Comparison of ENCODE assay signal across 9 cellular contexts in genomic region chr16:75244225-75244792, GRCh38. TPM values are rescaled to one million over a fixed set of nuclear protein-coding genes. Genes with fewer than 3 reads are reported as not detected.
DNase-seq lines count a peak whose midpoint lies in the region; ATAC-seq and TF ChIP-seq lines count a peak whose summit lies in the region.
"Had no signal": no experiment of that assay in that cellular context is flagged by ENCODE, and none has a peak within 500 bp of the region (broad histone marks: within the 10 kb centered on the region; RNA-seq: fewer than 3 reads in every experiment).

No MANE protein-coding gene starts in this region.

- TF ChIP-seq RAD21 in HCT116 (IDR thresholded peaks at IDR 0.05; ENCODE audit: low read depth): no peak

- H3K27me3 Mint-ChIP-seq in activated T-helper 17 cell treated with anti-CD3 and anti-CD28 coated beads, Interleukin-2, amount 50 U/mL, for 72 hours: no peaks in the 10 kb centered on the region
- peaks cover 89 to 98% of the 10 kb centered on the region in 2 donors for H3K27me3 Mint-ChIP-seq in stimulated activated naive B cell treated with anti-CD40 and anti-IgM and Interleukin-4, amounts not matched to agents 10 μg/mL and 1 μg/mL and 100 μg/mL, for 72 hours

- H3K4me2 ChIP-seq in HCT116 (ENCODE audit: low read length): peak overlapping the region; percentile 64

- CTCF ChIA-PET in HCT116 (lab: Charles Lee): interaction anchor here (0.7 to 1.9 kb wide), 3 partner anchors 10 to 148 kb away, joined by 3 to 12 read pairs (median 3); no protein-coding TSS in a partner anchor

- no peaks in the 10 kb centered on the region for H3K9me2 ChIP-seq in HCT116 (ENCODE audit: insufficient read depth)

- no TSS peak for BruUV-seq in HCT116 (replicated peaks; lab: Mats Ljungman, UMichigan)

- TF ChIP-seq CTCF in HCT116 (IDR thresholded peaks at IDR 0.05 in 2 of 3, conservative IDR thresholded peaks at IDR 0.05 in 1 of 3; ENCODE audit: borderline replicate concordance in 1 of 3, insufficient read depth in 1 of 3, low read depth in 2 of 3, low read length in 2 of 3): peak in 2 of 3 experiments; percentile 12 to 24; a peak in 1 of 6 replicates

- no peak overlapping the region for H2AFZ ChIP-seq in HCT116 (ENCODE audit: low read depth, low read length, poor library complexity, severe bottlenecking)

- H3K36me3 ChIP-seq in HCT116 (ENCODE audit: control insufficient read depth in 1 of 2, insufficient read depth in 2 of 2, low read length in 2 of 2): peaks cover 6 to 12% of the 10 kb centered on the region in 2 experiments; a peak in 2 of 4 replicates
- H3K36me3 ChIP-seq in subcutaneous abdominal adipose tissue (ENCODE audit: control insufficient read depth in 5 of 5, insufficient read depth in 5 of 5, low read length in 5 of 5): peaks cover 0 to 34% (median 26%) of the 10 kb centered on the region in 5 donors

- H3K27me3 ChIP-seq in HCT116 (ENCODE audit: insufficient read depth, low read length) (no peaks in the 10 kb centered on the region), right cardiac atrium (ENCODE audit: control insufficient read depth, insufficient read depth) (no peaks in the 10 kb centered on the region), subcutaneous abdominal adipose tissue (ENCODE audit: control insufficient read depth in 5 of 5, insufficient read depth in 4 of 5, low read length in 5 of 5) (no peaks in the 10 kb centered on the region)

- H3K27ac Mint-ChIP-seq in activated T-helper 17 cell treated with anti-CD3 and anti-CD28 coated beads, Interleukin-2, amount 50 U/mL, for 72 hours: peak overlapping the region; percentile 70
- H3K27ac Mint-ChIP-seq in stimulated activated naive B cell treated with anti-CD40 and anti-IgM and Interleukin-4, amounts not matched to agents 10 μg/mL and 1 μg/mL and 100 μg/mL, for 72 hours: no peak overlapping the region

- POLR2A ChIA-PET in HCT116 (lab: Charles Lee): interaction anchor here (1.1 to 2.0 kb wide), 2 partner anchors 10 to 61 kb away, joined by 3 to 10 read pairs; no protein-coding TSS in a partner anchor

- no peaks in the 10 kb centered on the region for H3K9me3 Mint-ChIP-seq in activated T-helper 17 cell treated with anti-CD3 and anti-CD28 coated beads, Interleukin-2, amount 50 U/mL, for 72 hours
- no peaks in the 10 kb centered on the region for H3K9me3 Mint-ChIP-seq in stimulated activated naive B cell treated with anti-CD40 and anti-IgM and Interleukin-4, amounts not matched to agents 10 μg/mL and 1 μg/mL and 100 μg/mL, for 72 hours

- no peak overlapping the region for H3K4me3 Mint-ChIP-seq in activated T-helper 17 cell treated with anti-CD3 and anti-CD28 coated beads, Interleukin-2, amount 50 U/mL, for 72 hours
- peak overlapping the region in 1 of 2 donors; percentile 3 for H3K4me3 Mint-ChIP-seq in stimulated activated naive B cell treated with anti-CD40 and anti-IgM and Interleukin-4, amounts not matched to agents 10 μg/mL and 1 μg/mL and 100 μg/mL, for 72 hours

- WGBS in right cardiac atrium: 44% methylated on average over 7 of the region's 7 CpGs

- H3K36me3 Mint-ChIP-seq in activated T-helper 17 cell treated with anti-CD3 and anti-CD28 coated beads, Interleukin-2, amount 50 U/mL, for 72 hours (ENCODE audit: low read depth): no peaks in the 10 kb centered on the region
- no peaks in the 10 kb centered on the region for H3K36me3 Mint-ChIP-seq in stimulated activated naive B cell treated with anti-CD40 and anti-IgM and Interleukin-4, amounts not matched to agents 10 μg/mL and 1 μg/mL and 100 μg/mL, for 72 hours

- intact Hi-C loops in HCT116 (cut with micrococcal nuclease): no loop called here
- intact Hi-C loops in right cardiac atrium (cut with DNase I): no loop called here

- ATAC-seq in HCT116: peak; percentile 22
- no peak for ATAC-seq in activated T-helper 17 cell treated with anti-CD3 and anti-CD28 coated beads, Interleukin-2, amount 50 U/mL, for 72 hours (replicated peaks)
- peak in 1 of 2 donors; percentile 0 for ATAC-seq in right cardiac atrium
- no peak for ATAC-seq in stimulated activated naive B cell treated with anti-CD40 and anti-IgM and Interleukin-4, amounts not matched to agents 10 μg/mL and 1 μg/mL and 100 μg/mL, for 72 hours (replicated peaks)
- ATAC-seq in GM21515 (IDR thresholded peaks at IDR 0.05; ENCODE audit: unreplicated experiment): no peak

- H3K79me2 ChIP-seq in HCT116 (ENCODE audit: insufficient read depth, low read length): peaks cover 85% of the 10 kb centered on the region

- H4K20me1 ChIP-seq in HCT116 (ENCODE audit: insufficient read depth): no peaks in the 10 kb centered on the region

- peak overlapping the region; percentile 67 for H3K9ac ChIP-seq in HCT116 (ENCODE audit: low read length)
- H3K9ac ChIP-seq in subcutaneous abdominal adipose tissue (ENCODE audit: low read length in 5 of 5): peak overlapping the region in 3 of 5 donors; percentile 56 to 74 (median 64)

- no peak for TF ChIP-seq POLR2A in HCT116 (IDR thresholded peaks at IDR 0.05; ENCODE audit: borderline replicate concordance, extremely low read depth, insufficient read depth, insufficient read length)

- peaks cover 67 to 69% of the 10 kb centered on the region in 2 experiments for H3K4me1 ChIP-seq in HCT116 (ENCODE audit: control insufficient read depth in 1 of 2, insufficient read depth in 2 of 2, low read length in 2 of 2)
- H3K4me1 ChIP-seq in right cardiac atrium (ENCODE audit: control insufficient read depth, insufficient read depth, low read length): peaks cover 33% of the 10 kb centered on the region
- H3K4me1 ChIP-seq in subcutaneous abdominal adipose tissue (ENCODE audit: control insufficient read depth in 5 of 5, insufficient read depth in 5 of 5, low read length in 5 of 5): peaks cover 23 to 82% (median 80%) of the 10 kb centered on the region in 5 donors

- peak overlapping the region; percentile 97 for H3K27ac ChIP-seq in HCT116 (ENCODE audit: low read depth, low read length)
- H3K27ac ChIP-seq in right cardiac atrium (ENCODE audit: low read length): peak overlapping the region; percentile 40
- H3K27ac ChIP-seq in subcutaneous abdominal adipose tissue (ENCODE audit: low read depth, low read length): peak overlapping the region; percentile 94

- no peaks in the 10 kb centered on the region for H3K4me1 Mint-ChIP-seq in activated T-helper 17 cell treated with anti-CD3 and anti-CD28 coated beads, Interleukin-2, amount 50 U/mL, for 72 hours
- peaks cover 19 to 22% of the 10 kb centered on the region in 2 donors for H3K4me1 Mint-ChIP-seq in stimulated activated naive B cell treated with anti-CD40 and anti-IgM and Interleukin-4, amounts not matched to agents 10 μg/mL and 1 μg/mL and 100 μg/mL, for 72 hours

- peak overlapping the region in 1 of 2 experiments; percentile 30; a peak in 2 of 4 replicates for H3K4me3 ChIP-seq in HCT116 (replicated peaks in 1 of 2; ENCODE audit: low read depth in 1 of 2, low read length in 2 of 2)
- H3K4me3 ChIP-seq in right cardiac atrium (ENCODE audit: low read length): no peak overlapping the region
- H3K4me3 ChIP-seq in subcutaneous abdominal adipose tissue (ENCODE audit: low read depth in 1 of 5, low read length in 5 of 5): peak overlapping the region in 1 of 5 donors; percentile 6

- DNase-seq in HCT116 (ENCODE audit: low read depth, low spot score): no peak
- DNase-seq in right cardiac atrium: peak; percentile 75 to 86 (median 86)
- no peak for DNase-seq in stimulated activated naive B cell treated with anti-CD40 and anti-IgM and Interleukin-4, amounts not matched to agents 10 μg/mL and 1 μg/mL and 100 μg/mL, for 72 hours
- DNase-seq in SW 1271 (lab: John Stamatoyannopoulos, UW): no peak
- DNase-seq in stimulated activated CD4-positive, alpha-beta T cell treated with anti-CD3 and anti-CD28 coated beads, Interleukin-15, amount 100 ng/mL, for 24 hours: no peak
- DNase-seq: small intestine had no signal

- H3K9me3 ChIP-seq in HCT116 (ENCODE audit: control insufficient read depth in 1 of 2, insufficient read depth in 1 of 2, low read depth in 1 of 2, low read length in 2 of 2) (no peaks in the 10 kb centered on the region), right cardiac atrium (ENCODE audit: control insufficient read depth, low read length) (no peaks in the 10 kb centered on the region), subcutaneous abdominal adipose tissue (ENCODE audit: control insufficient read depth in 5 of 5, low read length in 5 of 5) (no peaks in the 10 kb centered on the region)

- RAD21 ChIA-PET in HCT116 (lab: Charles Lee; ENCODE audit: low non-redundant PET in 1 of 2, low total read pairs in 2 of 2, uncharacterized antibody in 2 of 2, unreplicated experiment in 2 of 2): interaction anchor here (1.1 to 1.8 kb wide), 2 partner anchors 61 to 141 kb away, joined by 3 to 4 read pairs; no protein-coding TSS in a partner anchor

TF ChIP-seq in HCT116, 20 proteins besides CTCF, POLR2A, EP300 and RAD21 (continues in another document):
- no peak for TF ChIP-seq ZBTB33 (IDR thresholded peaks at IDR 0.05; ENCODE audit: extremely low read depth, insufficient replicate concordance, low read length)

RNA-seq across cellular contexts. Expression of gene BCAR1, which starts 7.1 kb away (rescaled TPM):
- total RNA-seq in HCT116 (2021; ENCODE audit: unreplicated experiment) (49.6 TPM), right cardiac atrium (10 to 100 TPM; 58.1 to 68.8 (median 68.0) TPM)
- polyA plus RNA-seq in HCT116 (2012): 33.8 and 34.4 TPM in 2 replicates
- total RNA-seq in activated T-helper 17 cell treated with anti-CD3 and anti-CD28 coated beads, Interleukin-2, amount 50 U/mL, for 72 hours: under 1 TPM in 1 of 2 donors, not detected in 1; 0.58 TPM
- polyA plus RNA-seq in right cardiac atrium: 53.1 TPM

RNA-seq across cellular contexts. Expression of gene CTRB1, which starts 25.5 kb away (rescaled TPM):
- 5.6 TPM for total RNA-seq in HCT116 (2021; ENCODE audit: unreplicated experiment)
- polyA plus RNA-seq in HCT116 (2012): 0.10 TPM in 1 of 2 replicates, not detected in the other
- not detected for total RNA-seq in activated T-helper 17 cell treated with anti-CD3 and anti-CD28 coated beads, Interleukin-2, amount 50 U/mL, for 72 hours
- total RNA-seq in right cardiac atrium: under 1 TPM in 1 of 4 donors, not detected in 3; 0.62 TPM
- 0.27 TPM for polyA plus RNA-seq in right cardiac atrium

RNA-seq across cellular contexts. Expression of gene CTRB2, which starts 37.3 kb away (rescaled TPM):
- total RNA-seq in HCT116 (2021; ENCODE audit: unreplicated experiment) (10.0 TPM), right cardiac atrium (1 to 10 TPM in 1 of 4 donors, not detected in 3; 2.9 TPM)
- 0.03 TPM in 1 of 2 replicates, not detected in the other for polyA plus RNA-seq in HCT116 (2012)
- total RNA-seq in activated T-helper 17 cell treated with anti-CD3 and anti-CD28 coated beads, Interleukin-2, amount 50 U/mL, for 72 hours: not detected
- 0.14 TPM for polyA plus RNA-seq in right cardiac atrium

Comparison
In these comparisons a context has a peak if more than half of its experiments do, and no peak if none do; other contexts are left out.
1. DNase-seq: peak in right cardiac atrium (3 of 3); none in HCT116 (single experiment), stimulated activated naive B cell treated with anti-CD40 and anti-IgM and Interleukin-4, amounts not matched to agents 10 μg/mL and 1 μg/mL and 100 μg/mL, for 72 hours (single experiment), SW 1271 (0 of 2) and stimulated activated CD4-positive, alpha-beta T cell treated with anti-CD3 and anti-CD28 coated beads, Interleukin-15, amount 100 ng/mL, for 24 hours (single experiment).
2. H3K27ac ChIP-seq: peak in every context shown above with its lines; median percentile 97 in HCT116; 94 in subcutaneous abdominal adipose tissue; 40 in right cardiac atrium.
3. RNA of gene BCAR1, which starts 7.1 kb away (total RNA-seq): 58.1 to 68.8 TPM in right cardiac atrium and 49.6 TPM in HCT116 (single experiment); 0.58 TPM in activated T-helper 17 cell treated with anti-CD3 and anti-CD28 coated beads, Interleukin-2, amount 50 U/mL, for 72 hours; every median in the first group is over 10 times any median in the second.